ENCODE assay signal across 22 cellular contexts in genomic region chr4:3225946-3226345, GRCh38. TPM values are rescaled to one million over a fixed set of nuclear protein-coding genes. Genes with fewer than 3 reads are reported as not detected.
DNase-seq lines count a peak whose midpoint lies in the region; ATAC-seq, FAIRE-seq and TF ChIP-seq lines count a peak whose summit lies in the region.
"Had no signal": no experiment of that assay in that cellular context is flagged by ENCODE, and none has a peak within 500 bp of the region (broad histone marks: within the 10 kb centered on the region; RNA-seq: fewer than 3 reads in every experiment).

No MANE protein-coding gene starts in this region.

- DNase-seq in CD14-positive monocyte (ENCODE audit: low spot score) (peak; percentile 85), RWPE1 (ENCODE audit: low spot score) (no peak), cardiac septum (ENCODE audit: low spot score) (peak; percentile 51), pancreas (peak in 1 of 6 donors; percentile 16), NCI-H2196 treated with DMSO at 0.1 percent for 48 hours (lab: John Stamatoyannopoulos, UW; ENCODE audit: unreplicated experiment) (no peak)
- DNase-seq in T-helper 2 cell treated with Interferon-gamma antibody and Interleukin-4, amounts not matched to agents 5 μg/mL and 100 μg/mL, for 36 hours (ENCODE audit: low spot score) = no peak
- DNase-seq in stimulated activated naive CD8-positive, alpha-beta T cell treated with anti-CD3 and anti-CD28 coated beads, Interleukin-15, Interleukin-2, amounts not matched to agents 100 U/mL and 50 U/mL, for 24 hours = no peak
- DNase-seq: activated CD4-positive, CD25-positive, alpha-beta regulatory T cell treated with anti-CD3 and anti-CD28 coated beads, Interleukin-2, amount 50 U/mL, for 72 hours; activated effector memory CD4-positive, alpha-beta T cell treated with anti-CD3 and anti-CD28 coated beads, Interleukin-2, amount 50 U/mL, for 16 hours; dermis blood vessel endothelial cell; esophagus squamous epithelium; heart right ventricle; IMR-90; islet precursor cell; NCI-H1048; NCI-H2171; NCI-H82; SHP77; stimulated activated naive CD4-positive, alpha-beta T cell treated with Interleukin-2 at 50 U/mL for 16 hours; uterus had no signal

- ATAC-seq in pancreas (peak in 3 of 4 donors; percentile 7 to 43 (median 40)), GM18870 (IDR thresholded peaks at IDR 0.05; ENCODE audit: unreplicated experiment) (no peak)
- ATAC-seq in stimulated activated naive CD8-positive, alpha-beta T cell treated with anti-CD3 and anti-CD28 coated beads, Interleukin-15, Interleukin-2, amounts not matched to agents 100 U/mL and 50 U/mL, for 24 hours = no peak

- peaks cover 61 to 72% of the 10 kb centered on the region in 2 donors for H3K36me3 Mint-ChIP-seq in CD14-positive monocyte
- peaks cover 50% of the 10 kb centered on the region for H3K36me3 Mint-ChIP-seq in T-helper 2 cell treated with Interferon-gamma antibody and Interleukin-4, amounts not matched to agents 5 μg/mL and 100 μg/mL, for 36 hours (ENCODE audit: low read depth)

- CTCF ChIA-PET in RWPE1 (lab: Yijun Ruan, JAX) = no interaction called here

- H3K27me3 Mint-ChIP-seq in CD14-positive monocyte (ENCODE audit: low read depth in 3 of 3) = peaks cover 0 to 4% (median 2%) of the 10 kb centered on the region in 3 donors
- H3K27me3 Mint-ChIP-seq in T-helper 2 cell treated with Interferon-gamma antibody and Interleukin-4, amounts not matched to agents 5 μg/mL and 100 μg/mL, for 36 hours (ENCODE audit: low read depth) = no peaks in the 10 kb centered on the region

- peak overlapping the region; percentile 65 to 78 for H3K4me3 Mint-ChIP-seq in CD14-positive monocyte
- no peak overlapping the region for H3K4me3 Mint-ChIP-seq in T-helper 2 cell treated with Interferon-gamma antibody and Interleukin-4, amounts not matched to agents 5 μg/mL and 100 μg/mL, for 36 hours

- no peak overlapping the region for H3K4me3 ChIP-seq in pancreas
- H3K4me3 ChIP-seq: esophagus squamous epithelium, heart right ventricle, uterus had no signal

- H3K36me3 ChIP-seq in pancreas = peaks cover 6 to 78% (median 32%) of the 10 kb centered on the region in 3 donors
- H3K36me3 ChIP-seq: uterus had no signal

- no peak for FAIRE-seq in pancreas (lab: Jason Lieb, UNC)

- H3K4me1 Mint-ChIP-seq in CD14-positive monocyte = peaks cover 47% of the 10 kb centered on the region
- no peaks in the 10 kb centered on the region for H3K4me1 Mint-ChIP-seq in T-helper 2 cell treated with Interferon-gamma antibody and Interleukin-4, amounts not matched to agents 5 μg/mL and 100 μg/mL, for 36 hours (ENCODE audit: low read depth)

- no peaks in the 10 kb centered on the region for H3K27me3 ChIP-seq in pancreas
- H3K27me3 ChIP-seq: esophagus squamous epithelium, heart right ventricle, uterus had no signal

- TF ChIP-seq CTCF in CD14-positive monocyte (IDR thresholded peaks at IDR 0.05) (no peak), RWPE1 (conservative IDR thresholded peaks at IDR 0.05; ENCODE audit: low read depth) (no peak), pancreas (IDR thresholded peaks at IDR 0.05) (no peak)

- intact Hi-C loops in CD14-positive monocyte (cut with micrococcal nuclease) = loop anchor here in 1 of 2 donors (2.0 to 5.0 kb wide), 3 partner anchors 23 to 66 kb away; partner anchors contain the start of gene RGS12
- intact Hi-C loops in cardiac septum (cut with DNase I) = no loop called here
- intact Hi-C loops in pancreas (cut with DNase I) = no loop called here

- H3K27ac ChIP-seq in RWPE1 = 0 out of 2 replicates have a peak overlapping the region, but pooled peaks have one; percentile 15
- H3K27ac ChIP-seq in pancreas = peak overlapping the region in 2 of 4 donors; percentile 8 to 57
- H3K27ac ChIP-seq: parathyroid adenoma, uterus had no signal

- 87 to 91% methylated on average over 9 of the region's 9 CpGs for WGBS in pancreas, 2 donors

- H3K4me1 ChIP-seq in pancreas = no peaks in the 10 kb centered on the region
- H3K4me1 ChIP-seq: parathyroid adenoma, uterus had no signal

- peaks cover 0 to 4% (median 0%) of the 10 kb centered on the region in 7 donors for H3K9me3 Mint-ChIP-seq in CD14-positive monocyte
- H3K9me3 Mint-ChIP-seq in T-helper 2 cell treated with Interferon-gamma antibody and Interleukin-4, amounts not matched to agents 5 μg/mL and 100 μg/mL, for 36 hours = no peaks in the 10 kb centered on the region

- peak overlapping the region; percentile 98 to 99 (median 99) for H3K27ac Mint-ChIP-seq in CD14-positive monocyte
- no peak overlapping the region for H3K27ac Mint-ChIP-seq in T-helper 2 cell treated with Interferon-gamma antibody and Interleukin-4, amounts not matched to agents 5 μg/mL and 100 μg/mL, for 36 hours

- POLR2A ChIA-PET in RWPE1 (lab: Yijun Ruan, JAX; ENCODE audit: low non-redundant PET) = no interaction called here

- H3K9me3 ChIP-seq in pancreas = no peaks in the 10 kb centered on the region
- H3K9me3 ChIP-seq: esophagus squamous epithelium, heart right ventricle, uterus had no signal

RNA-seq across cellular contexts. Expression of gene MSANTD1, which starts 23.0 kb away (rescaled TPM):
- polyA plus RNA-seq in CD14-positive monocyte = not detected
- total RNA-seq in cardiac septum = 1.1 TPM
- total RNA-seq in pancreas = 1 to 10 TPM in 2 of 6 donors, under 1 TPM in 4; 0.54 to 1.6 (median 0.88) TPM
- polyA plus RNA-seq in pancreas = 1 to 10 TPM; 1.3 to 2.9 TPM

Comparison
In these comparisons a context has a peak if more than half of its experiments do, and no peak if none do; other contexts are left out.
1. DNase-seq: peak in CD14-positive monocyte (single experiment) and cardiac septum (single experiment); none in RWPE1 (single experiment), NCI-H2196 treated with DMSO at 0.1 percent for 48 hours (single experiment), T-helper 2 cell treated with Interferon-gamma antibody and Interleukin-4, amounts not matched to agents 5 μg/mL and 100 μg/mL, for 36 hours (single experiment) and stimulated activated naive CD8-positive, alpha-beta T cell treated with anti-CD3 and anti-CD28 coated beads, Interleukin-15, Interleukin-2, amounts not matched to agents 100 U/mL and 50 U/mL, for 24 hours (single experiment).
2. ATAC-seq: peak in pancreas (3 of 4); none in GM18870 (single experiment) and stimulated activated naive CD8-positive, alpha-beta T cell treated with anti-CD3 and anti-CD28 coated beads, Interleukin-15, Interleukin-2, amounts not matched to agents 100 U/mL and 50 U/mL, for 24 hours (single experiment).